Comparison of ENCODE assay signal across 9 cellular contexts in genomic region chr2:146734042-146734715, GRCh38.
A peak's percentile ranks its signal among the peaks of the same experiment; 100 is the strongest.
DNase-seq lines count a peak whose midpoint lies in the region; ATAC-seq and TF ChIP-seq lines count a peak whose summit lies in the region.
"Had no signal": no experiment of that assay in that cellular context is flagged by ENCODE, and none has a peak within 500 bp of the region (broad histone marks: within the 10 kb centered on the region; RNA-seq: fewer than 3 reads in every experiment).

No MANE protein-coding gene starts in this region.

- H3K4me1 Mint-ChIP-seq in Calu3 (ENCODE audit: low read depth, unreplicated experiment): no peaks in the 10 kb centered on the region

- H3K27ac Mint-ChIP-seq in Calu3 (ENCODE audit: unreplicated experiment): no peak overlapping the region

- no peaks in the 10 kb centered on the region for H3K36me3 Mint-ChIP-seq in Calu3 (ENCODE audit: insufficient read depth, unreplicated experiment)

- DNase-seq in Calu3 (peak; percentile 16), LHCN-M2 (ENCODE audit: low read depth) (peak; percentile 81), SHP77 (lab: John Stamatoyannopoulos, UW) (peak; percentile 13 to 17), fibroblast of the conjunctiva (ENCODE audit: low read depth) (peak; percentile 74), sciatic nerve (ENCODE audit: low spot score) (no peak), NK-92 (lab: John Stamatoyannopoulos, UW; ENCODE audit: unreplicated experiment) (no peak)
- no peak for DNase-seq in activated naive CD4-positive, alpha-beta T cell treated with Interleukin-2 at 50 U/mL for 16 hours
- DNase-seq: right cardiac atrium had no signal

- intact Hi-C loops in Calu3 (cut with micrococcal nuclease; ENCODE audit: unreplicated experiment) (loop anchor here (1.0 to 10.0 kb wide), 4 partner anchors 193 to 1177 kb away; no protein-coding TSS in a partner anchor), sciatic nerve (cut with DNase I) (no loop called here)

- no peaks in the 10 kb centered on the region for H3K9me3 Mint-ChIP-seq in Calu3 (ENCODE audit: low read depth, unreplicated experiment)

- CTCF ChIA-PET in Calu3 (lab: Charles Lee): interaction anchor here (0.6 to 1.2 kb wide), 5 partner anchors 193 to 1177 kb away, joined by 4 to 9 read pairs (median 5); no protein-coding TSS in a partner anchor

- peak; percentile 49 for TF ChIP-seq CTCF in Calu3 (IDR thresholded peaks at IDR 0.05; ENCODE audit: unreplicated experiment)

- no peaks in the 10 kb centered on the region for H3K27me3 Mint-ChIP-seq in Calu3 (ENCODE audit: unreplicated experiment)

- ATAC-seq in GM21367 (IDR thresholded peaks at IDR 0.05; ENCODE audit: unreplicated experiment) (peak; percentile 94), sciatic nerve (peak; percentile 69)

- H3K4me3 Mint-ChIP-seq in Calu3 (ENCODE audit: low read depth, unreplicated experiment): no peak overlapping the region

- no TSS peak for BruUV-seq in Calu3 (replicated peaks; lab: Mats Ljungman, UMichigan)

Comparison
In these comparisons a context has a peak if more than half of its experiments do, and no peak if none do; other contexts are left out.
1. DNase-seq: peak in Calu3 (single experiment), LHCN-M2 (single experiment), SHP77 (2 of 2) and fibroblast of the conjunctiva (single experiment); none in sciatic nerve (single experiment), NK-92 (single experiment) and activated naive CD4-positive, alpha-beta T cell treated with Interleukin-2 at 50 U/mL for 16 hours (single experiment).